Comparison of ENCODE assay signal across 11 cellular contexts in genomic region chr2:134780977-134781376, GRCh38. TPM values are rescaled to one million over a fixed set of nuclear protein-coding genes. Genes with fewer than 3 reads are reported as not detected.
"Had no signal": no experiment of that assay in that cellular context is flagged by ENCODE, and none has a peak within 500 bp of the region (broad histone marks: within the 10 kb centered on the region; RNA-seq: fewer than 3 reads in every experiment).

No MANE protein-coding gene starts in this region.

- H3K9me3 ChIP-seq: HAP-1 had no signal

- H2AFZ ChIP-seq: GM23248 had no signal

- H3K27ac Mint-ChIP-seq: HFFc6 had no signal

- H3K9me3 Mint-ChIP-seq: HFFc6 had no signal

- H3K36me3 ChIP-seq: HAP-1 had no signal

- DNase-seq: GM23248, GOT3, H7, HFFc6, IMR-90, KBM-7 had no signal

- H3K4me1 ChIP-seq: HAP-1 had no signal

- H3K9ac ChIP-seq: GM23248, KMS-11 had no signal

- ATAC-seq: HCT116 had no signal

- H3K27ac ChIP-seq: GM23248, HL-60, KMS-11 had no signal

- H3K4me3 ChIP-seq: GM23248, HAP-1 had no signal

- H3K4me3 Mint-ChIP-seq: HFFc6 had no signal

- H3K4me2 ChIP-seq: KMS-11 had no signal

RNA-seq across cellular contexts. Expression of gene ACMSD, which starts 57.4 kb away (rescaled TPM):
- total RNA-seq: GM23248, H4, H7, HFFc6, IMR-90 had no signal
- polyA plus RNA-seq: GM23248, IMR-90 had no signal
